In the genomic region with DNA sequence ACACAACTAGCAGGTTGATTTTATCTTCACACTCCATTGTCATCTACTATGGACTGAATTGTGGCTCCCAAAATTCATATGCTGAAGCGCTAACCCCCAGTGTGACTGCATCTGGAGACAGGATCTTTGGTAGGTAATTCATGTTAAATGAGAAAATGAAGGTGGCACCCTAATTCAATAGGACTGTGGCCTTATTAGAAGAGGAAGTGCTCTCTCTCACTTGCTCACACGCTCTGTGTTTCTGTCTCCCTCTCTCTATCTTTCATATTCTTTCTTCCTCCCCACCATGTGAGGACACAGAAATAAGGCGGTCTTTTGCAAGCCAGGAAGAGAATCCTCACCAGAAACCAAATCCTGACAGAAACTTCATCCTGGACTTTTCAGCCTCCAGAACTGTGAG, we compare ENCODE assay signal across 2 cellular contexts.
A peak's percentile ranks its signal among the peaks of the same experiment; 100 is the strongest.
TF ChIP-seq lines count a peak whose summit lies in the region.

No MANE protein-coding gene starts in this region.

TF ChIP-seq in GM12891, 5 proteins besides CTCF, POLR2A, EP300 and RAD21:
- no peak for TF ChIP-seq POU2F2 (IDR thresholded peaks at IDR 0.05; ENCODE audit: low read depth, low read length)
- no peak for TF ChIP-seq POLR2AphosphoS5 (IDR thresholded peaks at IDR 0.05; ENCODE audit: low read depth, low read length)
- peak; percentile 70 for TF ChIP-seq SPI1 (IDR thresholded peaks at IDR 0.05; ENCODE audit: low read depth, low read length)
- TF ChIP-seq PAX5 (IDR thresholded peaks at IDR 0.05; ENCODE audit: insufficient read depth, low read length, severe bottlenecking) = no peak
- no peak for TF ChIP-seq TAF1 (IDR thresholded peaks at IDR 0.05; ENCODE audit: low read depth, low read length)

TF ChIP-seq in GM12878, 131 proteins besides CTCF, POLR2A, EP300 and RAD21:
- no peak for TF ChIP-seq POU2F2 (IDR thresholded peaks at IDR 0.05; ENCODE audit: borderline replicate concordance, low read depth, low read length)
- TF ChIP-seq STAT1 (conservative IDR thresholded peaks at IDR 0.05) = no peak
- no peak for TF ChIP-seq LARP7 (IDR thresholded peaks at IDR 0.05)
- TF ChIP-seq CHD4 (IDR thresholded peaks at IDR 0.05) = no peak
- TF ChIP-seq SPI1 (IDR thresholded peaks at IDR 0.05; ENCODE audit: borderline replicate concordance, insufficient read depth, low read depth, low read length) = peak; percentile 69; the same call in 1 of the 2 replicates
- TF ChIP-seq, protein P1, sequence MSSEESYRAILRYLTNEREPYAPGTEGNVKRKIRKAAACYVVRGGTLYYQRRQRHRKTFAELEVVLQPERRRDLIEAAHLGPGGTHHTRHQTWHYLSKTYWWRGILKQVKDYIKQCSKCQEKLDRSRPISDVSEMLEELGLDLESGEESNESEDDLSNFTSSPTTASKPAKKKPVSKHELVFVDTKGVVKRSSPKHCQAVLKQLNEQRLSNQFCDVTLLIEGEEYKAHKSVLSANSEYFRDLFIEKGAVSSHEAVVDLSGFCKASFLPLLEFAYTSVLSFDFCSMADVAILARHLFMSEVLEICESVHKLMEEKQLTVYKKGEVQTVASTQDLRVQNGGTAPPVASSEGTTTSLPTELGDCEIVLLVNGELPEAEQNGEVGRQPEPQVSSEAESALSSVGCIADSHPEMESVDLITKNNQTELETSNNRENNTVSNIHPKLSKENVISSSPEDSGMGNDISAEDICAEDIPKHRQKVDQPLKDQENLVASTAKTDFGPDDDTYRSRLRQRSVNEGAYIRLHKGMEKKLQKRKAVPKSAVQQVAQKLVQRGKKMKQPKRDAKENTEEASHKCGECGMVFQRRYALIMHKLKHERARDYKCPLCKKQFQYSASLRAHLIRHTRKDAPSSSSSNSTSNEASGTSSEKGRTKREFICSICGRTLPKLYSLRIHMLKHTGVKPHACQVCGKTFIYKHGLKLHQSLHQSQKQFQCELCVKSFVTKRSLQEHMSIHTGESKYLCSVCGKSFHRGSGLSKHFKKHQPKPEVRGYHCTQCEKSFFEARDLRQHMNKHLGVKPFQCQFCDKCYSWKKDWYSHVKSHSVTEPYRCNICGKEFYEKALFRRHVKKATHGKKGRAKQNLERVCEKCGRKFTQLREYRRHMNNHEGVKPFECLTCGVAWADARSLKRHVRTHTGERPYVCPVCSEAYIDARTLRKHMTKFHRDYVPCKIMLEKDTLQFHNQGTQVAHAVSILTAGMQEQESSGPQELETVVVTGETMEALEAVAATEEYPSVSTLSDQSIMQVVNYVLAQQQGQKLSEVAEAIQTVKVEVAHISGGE (CRISPR knock-in tag; IDR thresholded peaks at IDR 0.05) = no peak
- TF ChIP-seq SIX5 (IDR thresholded peaks at IDR 0.05; ENCODE audit: low read depth, low read length, severe bottlenecking) = no peak
- TF ChIP-seq JUND (IDR thresholded peaks at IDR 0.05; ENCODE audit: low read depth, low read length) = no peak
